ENCODE assay signal across 2 cellular contexts in genomic region chr12:2359725-2360629, GRCh38.
TF ChIP-seq lines count a peak whose summit lies in the region.

No MANE protein-coding gene starts in this region.

TF ChIP-seq in H1, 55 proteins besides CTCF, POLR2A, EP300 and RAD21 (continued from another document):
- TF ChIP-seq ATF2 (IDR thresholded peaks at IDR 0.05; ENCODE audit: low read length) = no peak
- no peak for TF ChIP-seq POU5F1 (IDR thresholded peaks at IDR 0.05; ENCODE audit: low read depth, low read length)
- no peak for TF ChIP-seq YY1 (IDR thresholded peaks at IDR 0.05; ENCODE audit: low read depth, low read length)
- no peak for TF ChIP-seq SUZ12 (IDR thresholded peaks at IDR 0.05; ENCODE audit: low read length)

TF ChIP-seq in SK-N-SH treated with all-trans-retinoic acid at 6 μM for 48 hours, 23 proteins besides CTCF, POLR2A, EP300 and RAD21:
- TF ChIP-seq ZFP3 (CRISPR knock-in tag; IDR thresholded peaks at IDR 0.05) = no peak
- no peak for TF ChIP-seq CSRNP3 (CRISPR knock-in tag; IDR thresholded peaks at IDR 0.05)
- no peak for TF ChIP-seq ZFP30 (CRISPR knock-in tag; IDR thresholded peaks at IDR 0.05)
- TF ChIP-seq GLIS3 (CRISPR knock-in tag; IDR thresholded peaks at IDR 0.05) = no peak
- no peak for TF ChIP-seq OSR1 (CRISPR knock-in tag; IDR thresholded peaks at IDR 0.05)
